In genomic region chr3:50568947-50569749, GRCh38 we compare ENCODE assay signal across 1 cellular context.
TF ChIP-seq lines count a peak whose summit lies in the region.

Gene HEMK1, plus strand, starts transcription at chr3:50569522. Its CDS starts 1,583 bp downstream, at chr3:50571105.

TF ChIP-seq in HepG2, 621 proteins besides CTCF, POLR2A, EP300 and RAD21 (continued from another document and continues in another):
- no peak for TF ChIP-seq AFF4 (CRISPR knock-in tag; IDR thresholded peaks at IDR 0.05)
- TF ChIP-seq PRPF4 (IDR thresholded peaks at IDR 0.05; ENCODE audit: low read depth, low read length, poor library complexity, severe bottlenecking), result no peak
- no peak for TF ChIP-seq RNF2 (conservative IDR thresholded peaks at IDR 0.05; ENCODE audit: low read depth)
- TF ChIP-seq ATF5 (CRISPR knock-in tag; IDR thresholded peaks at IDR 0.05; ENCODE audit: low read depth), result 0 out of 2 replicates have a peak, but pooled peaks have one; percentile 58
- TF ChIP-seq NR3C1 (CRISPR knock-in tag; IDR thresholded peaks at IDR 0.05), result no peak
- TF ChIP-seq DRAP1 (CRISPR knock-in tag; IDR thresholded peaks at IDR 0.05), result no peak
- TF ChIP-seq ZNF839 (CRISPR knock-in tag; IDR thresholded peaks at IDR 0.05; ENCODE audit: borderline replicate concordance), result no peak
- peak; percentile 76 for TF ChIP-seq ZBED4 (CRISPR knock-in tag; IDR thresholded peaks at IDR 0.05; ENCODE audit: borderline replicate concordance)
- no peak for TF ChIP-seq ZNF7 (CRISPR knock-in tag; IDR thresholded peaks at IDR 0.05)
- no peak for TF ChIP-seq ZNF577 (CRISPR knock-in tag; IDR thresholded peaks at IDR 0.05; ENCODE audit: borderline replicate concordance, low read depth)
- TF ChIP-seq NCOR1 (IDR thresholded peaks at IDR 0.05; ENCODE audit: borderline replicate concordance, low read length), result no peak; the same call in 1 of the 2 replicates
- TF ChIP-seq ZNF501 (CRISPR knock-in tag; IDR thresholded peaks at IDR 0.05), result peak; percentile 92
- no peak for TF ChIP-seq ZNF646 (CRISPR knock-in tag; IDR thresholded peaks at IDR 0.05)
- no peak for TF ChIP-seq SRSF4 (IDR thresholded peaks at IDR 0.05; ENCODE audit: low read depth, low read length, poor library complexity, severe bottlenecking)
- TF ChIP-seq ZNF44 (CRISPR knock-in tag; IDR thresholded peaks at IDR 0.05), result no peak
- TF ChIP-seq CREM (IDR thresholded peaks at IDR 0.05), result peak; percentile 87
- no peak for TF ChIP-seq CREM (CRISPR knock-in tag; IDR thresholded peaks at IDR 0.05)
- peak; percentile 58; the same call in 1 of the 2 replicates for TF ChIP-seq ZNF691 (CRISPR knock-in tag; IDR thresholded peaks at IDR 0.05; ENCODE audit: borderline replicate concordance, low read depth)
- no peak for TF ChIP-seq MZF1 (CRISPR knock-in tag; IDR thresholded peaks at IDR 0.05; ENCODE audit: borderline replicate concordance)
- TF ChIP-seq SIN3A (IDR thresholded peaks at IDR 0.05; ENCODE audit: borderline replicate concordance, low read depth, low read length), result no peak
- peak; percentile 79 for TF ChIP-seq ZHX2 (IDR thresholded peaks at IDR 0.05; ENCODE audit: low read depth)
- no peak for TF ChIP-seq ZHX2 (CRISPR knock-in tag; IDR thresholded peaks at IDR 0.05; ENCODE audit: borderline replicate concordance)
- TF ChIP-seq PHF8 (CRISPR knock-in tag; IDR thresholded peaks at IDR 0.05), result peak; percentile 92
- TF ChIP-seq NFATC3 (CRISPR knock-in tag; IDR thresholded peaks at IDR 0.05), result no peak
- no peak for TF ChIP-seq EZH2 (conservative IDR thresholded peaks at IDR 0.05; ENCODE audit: low read depth, low read length)
- TF ChIP-seq GTF3A (CRISPR knock-in tag; conservative IDR thresholded peaks at IDR 0.05), result 0 out of 2 replicates have a peak, but pooled peaks have one; percentile 61
- no peak for TF ChIP-seq NR2F1 (CRISPR knock-in tag; IDR thresholded peaks at IDR 0.05)
- TF ChIP-seq POLR2AphosphoS5 (IDR thresholded peaks at IDR 0.05; ENCODE audit: low read depth, low read length), result peak; percentile 39
- peak; percentile 98 for TF ChIP-seq GABPB1 (CRISPR knock-in tag; IDR thresholded peaks at IDR 0.05)
